In the genomic region with DNA sequence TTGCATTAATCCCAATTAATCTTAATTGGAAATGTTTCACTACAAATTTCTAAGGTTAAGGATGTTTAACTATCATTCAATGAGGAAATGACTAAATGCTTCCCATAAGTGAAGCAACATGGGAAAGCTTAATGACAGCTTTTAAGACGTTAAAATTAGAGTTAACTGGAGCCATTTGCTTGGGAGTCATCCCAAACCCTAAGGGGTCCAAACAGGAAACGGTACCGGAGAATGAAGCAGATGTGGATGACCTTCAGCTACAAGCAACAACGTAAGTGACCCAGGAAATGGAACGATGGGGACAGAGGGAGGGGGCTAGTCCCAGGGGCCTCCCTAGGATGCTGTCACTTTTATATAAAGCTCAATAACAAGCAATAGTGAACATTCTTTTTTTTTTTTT, we compare ENCODE assay signal across 11 cellular contexts.
DNase-seq lines count a peak whose midpoint lies in the region; ATAC-seq and TF ChIP-seq lines count a peak whose summit lies in the region.
"Had no signal": no experiment of that assay in that cellular context is flagged by ENCODE, and none has a peak within 500 bp of the region (broad histone marks: within the 10 kb centered on the region; RNA-seq: fewer than 3 reads in every experiment).

No MANE protein-coding gene starts in this region.

- H3K36me3 ChIP-seq in upper lobe of left lung, result peaks cover 0 to 17% (median 10%) of the 10 kb centered on the region in 4 donors
- H3K36me3 ChIP-seq in HAP-1 (replicated peaks), result peaks cover 14% of the 10 kb centered on the region

- 40 to 54% methylated on average over 5 of the region's 5 CpGs for WGBS in upper lobe of left lung, 2 donors

- peak overlapping the region in 3 of 4 donors; percentile 65 to 76 (median 71) for H3K27ac ChIP-seq in upper lobe of left lung

- no peak for TF ChIP-seq CTCF in upper lobe of left lung (IDR thresholded peaks at IDR 0.05)

- H3K27me3 Mint-ChIP-seq in activated naive CD4-positive, alpha-beta T cell treated with anti-CD3 and anti-CD28 coated beads, Interleukin-2, amount 50 U/mL, for 24 hours, result no peaks in the 10 kb centered on the region
- H3K27me3 Mint-ChIP-seq in effector memory CD8-positive, alpha-beta T cell, result no peaks in the 10 kb centered on the region
- no peaks in the 10 kb centered on the region for H3K27me3 Mint-ChIP-seq in naive thymus-derived CD8-positive, alpha-beta T cell

- H3K4me1 ChIP-seq in upper lobe of left lung, result peaks cover 58 to 90% (median 75%) of the 10 kb centered on the region in 4 donors
- peaks cover 9% of the 10 kb centered on the region for H3K4me1 ChIP-seq in HAP-1

- no peak for TF ChIP-seq EP300 in upper lobe of left lung (IDR thresholded peaks at IDR 0.05)

- H3K4me3 ChIP-seq in upper lobe of left lung, result no peak overlapping the region
- H3K4me3 ChIP-seq in HAP-1, result no peak overlapping the region

- in situ Hi-C loops in HAP-1 (cut with MboI; ENCODE audit: low sequenced_read_pairs), result no loop called here

- H3K9me3 ChIP-seq in upper lobe of left lung (no peaks in the 10 kb centered on the region), HAP-1 (no peaks in the 10 kb centered on the region)

- no peak overlapping the region for H3K4me3 Mint-ChIP-seq in activated naive CD4-positive, alpha-beta T cell treated with anti-CD3 and anti-CD28 coated beads, Interleukin-2, amount 50 U/mL, for 24 hours
- H3K4me3 Mint-ChIP-seq in effector memory CD8-positive, alpha-beta T cell, result no peak overlapping the region
- peak overlapping the region in 4 of 10 donors; percentile 18 to 69 (median 46) for H3K4me3 Mint-ChIP-seq in naive thymus-derived CD8-positive, alpha-beta T cell

- POLR2A ChIA-PET in naive thymus-derived CD8-positive, alpha-beta T cell (lab: Charles Lee), result interaction anchor here (0.6 to 1.0 kb wide), 3 partner anchors 12 to 173 kb away, joined by 3 to 4 read pairs (median 3); a partner anchor contains a TSS

- H3K27ac Mint-ChIP-seq in activated naive CD4-positive, alpha-beta T cell treated with anti-CD3 and anti-CD28 coated beads, Interleukin-2, amount 50 U/mL, for 24 hours, result peak overlapping the region; percentile 56
- peak overlapping the region; percentile 83 to 90 for H3K27ac Mint-ChIP-seq in effector memory CD8-positive, alpha-beta T cell
- peak overlapping the region; percentile 7 to 94 (median 85) for H3K27ac Mint-ChIP-seq in naive thymus-derived CD8-positive, alpha-beta T cell

- no peak for ATAC-seq in effector memory CD8-positive, alpha-beta T cell (replicated peaks)
- no peak for ATAC-seq in naive thymus-derived CD8-positive, alpha-beta T cell
- ATAC-seq in upper lobe of left lung (ENCODE audit: low FRiP score in 2 of 2), result no peak
- ATAC-seq: sciatic nerve had no signal

- H3K36me3 Mint-ChIP-seq in activated naive CD4-positive, alpha-beta T cell treated with anti-CD3 and anti-CD28 coated beads, Interleukin-2, amount 50 U/mL, for 24 hours, result peaks cover 6% of the 10 kb centered on the region
- peaks cover 36% of the 10 kb centered on the region for H3K36me3 Mint-ChIP-seq in effector memory CD8-positive, alpha-beta T cell (ENCODE audit: insufficient read depth)
- peaks cover 6 to 43% (median 8%) of the 10 kb centered on the region in 3 donors for H3K36me3 Mint-ChIP-seq in naive thymus-derived CD8-positive, alpha-beta T cell

- no peak for TF ChIP-seq POLR2A in upper lobe of left lung (IDR thresholded peaks at IDR 0.05)

- peaks cover 79% of the 10 kb centered on the region for H3K4me1 Mint-ChIP-seq in activated naive CD4-positive, alpha-beta T cell treated with anti-CD3 and anti-CD28 coated beads, Interleukin-2, amount 50 U/mL, for 24 hours
- H3K4me1 Mint-ChIP-seq in effector memory CD8-positive, alpha-beta T cell (ENCODE audit: low read depth in 2 of 2), result peaks cover 65 to 70% of the 10 kb centered on the region in 2 donors
- H3K4me1 Mint-ChIP-seq in naive thymus-derived CD8-positive, alpha-beta T cell, result peaks cover 51 to 90% (median 88%) of the 10 kb centered on the region in 4 donors

- DNase-seq in activated naive CD4-positive, alpha-beta T cell (lab: John Stamatoyannopoulos, UW), result no peak
- no peak for DNase-seq in effector memory CD8-positive, alpha-beta T cell
- no peak for DNase-seq in naive thymus-derived CD8-positive, alpha-beta T cell
- DNase-seq in upper lobe of left lung (no peak), H4 (ENCODE audit: low spot score) (no peak), NCI-H2081 (lab: John Stamatoyannopoulos, UW) (no peak), HAP-1 (ENCODE audit: low spot score in 2 of 2) (no peak)
- DNase-seq: MV-4-11, NCI-H345 had no signal

- H3K27me3 ChIP-seq in upper lobe of left lung (no peaks in the 10 kb centered on the region), HAP-1 (ENCODE audit: low read depth) (no peaks in the 10 kb centered on the region)

- no peaks in the 10 kb centered on the region for H3K9me3 Mint-ChIP-seq in activated naive CD4-positive, alpha-beta T cell treated with anti-CD3 and anti-CD28 coated beads, Interleukin-2, amount 50 U/mL, for 24 hours
- no peaks in the 10 kb centered on the region for H3K9me3 Mint-ChIP-seq in effector memory CD8-positive, alpha-beta T cell
- H3K9me3 Mint-ChIP-seq in naive thymus-derived CD8-positive, alpha-beta T cell, result no peaks in the 10 kb centered on the region
